ENCODE assay signal across 18 cellular contexts in the genomic region with DNA sequence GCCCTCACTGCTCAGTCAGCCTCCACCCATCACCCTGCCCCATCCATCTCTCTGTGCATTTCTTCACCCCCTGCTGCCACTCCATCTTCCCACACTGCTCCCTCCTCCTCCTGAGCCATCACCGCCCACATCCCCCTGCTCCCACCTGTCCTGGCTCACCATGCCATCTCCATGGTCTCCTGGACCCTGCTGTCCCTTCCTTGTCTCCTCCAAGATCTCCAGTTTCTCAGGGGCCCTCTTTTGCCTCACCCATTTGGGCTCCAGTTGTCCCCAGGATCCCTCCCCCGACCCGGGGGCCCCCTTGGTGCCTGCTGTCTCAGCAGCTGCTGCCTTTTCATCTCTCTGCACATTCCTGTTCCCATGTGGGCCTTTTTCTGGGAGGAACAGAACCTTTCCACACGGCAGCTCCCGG. TPM values are rescaled to one million over a fixed set of nuclear protein-coding genes. Genes with fewer than 3 reads are reported as not detected.
A peak's percentile ranks its signal among the peaks of the same experiment; 100 is the strongest.
DNase-seq lines count a peak whose midpoint lies in the region; ATAC-seq, FAIRE-seq and TF ChIP-seq lines count a peak whose summit lies in the region.
"Had no signal": no experiment of that assay in that cellular context is flagged by ENCODE, and none has a peak within 500 bp of the region (broad histone marks: within the 10 kb centered on the region; RNA-seq: fewer than 3 reads in every experiment).

No MANE protein-coding gene starts in this region.

- intact Hi-C loops in esophagus squamous epithelium (cut with DNase I) (no loop called here), prostate gland (cut with DNase I) (no loop called here), spleen (cut with DNase I; ENCODE audit: low total_unique reads) (no loop called here)

- no peak overlapping the region for H3K4me3 ChIP-seq in BLaER1 treated with 17β-estradiol and CSF1 and Interleukin-3, amounts not matched to agents 10 nM and 100 nM
- H3K4me3 ChIP-seq in NT2/D1 (ENCODE audit: insufficient read length, low read depth) (no peak overlapping the region), esophagus squamous epithelium (peak overlapping the region in 1 of 4 donors; percentile 38), prostate gland (no peak overlapping the region), spleen (no peak overlapping the region)
- H3K4me3 ChIP-seq: mucosa of descending colon had no signal

- no peaks in the 10 kb centered on the region for H3K36me3 ChIP-seq in BLaER1 treated with 17β-estradiol and CSF1 and Interleukin-3, amounts not matched to agents 10 nM and 100 nM
- peaks cover 41% of the 10 kb centered on the region for H3K36me3 ChIP-seq in NT2/D1 (ENCODE audit: insufficient read depth, insufficient read length, low read length)
- H3K36me3 ChIP-seq in esophagus squamous epithelium = no peaks in the 10 kb centered on the region
- H3K36me3 ChIP-seq in prostate gland = no peaks in the 10 kb centered on the region
- no peaks in the 10 kb centered on the region for H3K36me3 ChIP-seq in spleen

- no peak for ATAC-seq in HG03354 (IDR thresholded peaks at IDR 0.05; ENCODE audit: poor library complexity, severe bottlenecking, unreplicated experiment)
- ATAC-seq: mucosa of descending colon had no signal

- H3K9me3 ChIP-seq in BLaER1 treated with 17β-estradiol and CSF1 and Interleukin-3, amounts not matched to agents 10 nM and 100 nM (replicated peaks in 1 of 11) = no peaks in the 10 kb centered on the region
- no peaks in the 10 kb centered on the region for H3K9me3 ChIP-seq in NT2/D1 (ENCODE audit: insufficient read depth, low read length)
- H3K9me3 ChIP-seq in esophagus squamous epithelium = no peaks in the 10 kb centered on the region
- H3K9me3 ChIP-seq in prostate gland = no peaks in the 10 kb centered on the region
- no peaks in the 10 kb centered on the region for H3K9me3 ChIP-seq in spleen
- H3K9me3 ChIP-seq: mucosa of descending colon had no signal

- 50 to 80% methylated on average over 1 to 3 of the region's 5 CpGs for WGBS in esophagus squamous epithelium, 2 donors
- 57% methylated on average over 5 of the region's 5 CpGs for WGBS in prostate gland
- 66 to 78% (median 75%) methylated on average over 5 of the region's 5 CpGs for WGBS in spleen, 5 donors

- DNase-seq in NT2/D1 (ENCODE audit: low read depth, low spot score) (no peak), esophagus squamous epithelium (lab: John Stamatoyannopoulos, UW) (no peak), prostate gland (ENCODE audit: low spot score) (no peak), D721Med (ENCODE audit: insufficient read length, low spot score) (no peak), HuH-7 (ENCODE audit: low spot score) (no peak), spleen (no peak)
- DNase-seq: activated CD8-positive, alpha-beta memory T cell treated with anti-CD3 and anti-CD28 coated beads, Interleukin-2, amount 50 U/mL, for 4 hours; activated naive CD4-positive, alpha-beta T cell treated with anti-CD3 and anti-CD28 coated beads for 36 hours; mucosa of descending colon; retina; RPMI8226; stimulated activated CD4-positive, alpha-beta T cell treated with anti-CD3 and anti-CD28 coated beads, Interleukin-4, amount 100 ng/mL, for 1 hour; T-helper 2 cell; trophoblast cell had no signal

- TF ChIP-seq POLR2A in esophagus squamous epithelium (IDR thresholded peaks at IDR 0.05) = no peak
- no peak for TF ChIP-seq POLR2A in prostate gland (IDR thresholded peaks at IDR 0.05)
- no peak for TF ChIP-seq POLR2A in spleen (IDR thresholded peaks at IDR 0.05)

- no peak for FAIRE-seq in D721Med (lab: Jason Lieb, UNC)
- FAIRE-seq: GM18507, keratinocyte had no signal

- peak overlapping the region in 8 of 11 experiments; percentile 65 to 80 (median 74); a peak in 14 of 22 replicates for H3K4me2 ChIP-seq in BLaER1 treated with 17β-estradiol and CSF1 and Interleukin-3, amounts not matched to agents 10 nM and 100 nM

- H3K4me1 ChIP-seq in BLaER1 treated with 17β-estradiol and CSF1 and Interleukin-3, amounts not matched to agents 10 nM and 100 nM = peaks cover 11 to 60% (median 43%) of the 10 kb centered on the region in 10 experiments; a peak in 18 of 20 replicates
- H3K4me1 ChIP-seq in NT2/D1 (ENCODE audit: insufficient read depth, insufficient read length) (peaks cover 26% of the 10 kb centered on the region), esophagus squamous epithelium (peaks cover 5 to 55% (median 6%) of the 10 kb centered on the region in 3 donors), prostate gland (replicated peaks) (no peaks in the 10 kb centered on the region), spleen (peaks cover 0 to 32% (median 20%) of the 10 kb centered on the region in 6 donors)

- peaks cover 0 to 33% (median 18%) of the 10 kb centered on the region in 11 experiments; a peak in 15 of 22 replicates for H4K20me1 ChIP-seq in BLaER1 treated with 17β-estradiol and CSF1 and Interleukin-3, amounts not matched to agents 10 nM and 100 nM

- no peak overlapping the region for H3K9ac ChIP-seq in BLaER1 treated with 17β-estradiol and CSF1 and Interleukin-3, amounts not matched to agents 10 nM and 100 nM
- H3K9ac ChIP-seq in NT2/D1 (ENCODE audit: insufficient read length, low read depth) = peak overlapping the region; percentile 8

- no peak for TF ChIP-seq CTCF in esophagus squamous epithelium (IDR thresholded peaks at IDR 0.05)
- no peak for TF ChIP-seq CTCF in prostate gland (IDR thresholded peaks at IDR 0.05)
- no peak for TF ChIP-seq CTCF in D721Med (IDR thresholded peaks at IDR 0.05; ENCODE audit: insufficient read depth, missing control alignments)
- no peak for TF ChIP-seq CTCF in spleen (IDR thresholded peaks at IDR 0.05 in 8 of 11, conservative IDR thresholded peaks at IDR 0.05 in 3 of 11)

- peaks cover 33 to 58% (median 38%) of the 10 kb centered on the region in 11 experiments for H3K27me3 ChIP-seq in BLaER1 treated with 17β-estradiol and CSF1 and Interleukin-3, amounts not matched to agents 10 nM and 100 nM
- H3K27me3 ChIP-seq in NT2/D1 (ENCODE audit: insufficient read depth, insufficient read length) (peaks cover 25% of the 10 kb centered on the region), esophagus squamous epithelium (peaks cover 0 to 94% (median 0%) of the 10 kb centered on the region in 4 donors), prostate gland (replicated peaks; ENCODE audit: insufficient read depth) (no peaks in the 10 kb centered on the region), spleen (replicated peaks in 1 of 7) (peaks cover 0 to 97% (median 55%) of the 10 kb centered on the region in 7 donors)

- no peak overlapping the region for H3K27ac ChIP-seq in BLaER1 treated with 17β-estradiol and CSF1 and Interleukin-3, amounts not matched to agents 10 nM and 100 nM
- peak overlapping the region; percentile 49 to 92 (median 84) for H3K27ac ChIP-seq in esophagus squamous epithelium
- H3K27ac ChIP-seq in prostate gland = peak overlapping the region; percentile 43 to 57
- H3K27ac ChIP-seq in spleen = no peak overlapping the region

RNA-seq across cellular contexts. Expression of gene SPEG, which starts 10.6 kb away (rescaled TPM):
- total RNA-seq in esophagus squamous epithelium (10 to 100 TPM in 1 of 4 donors, 1 to 10 TPM in 3; 3.8 to 29.0 (median 5.0) TPM), prostate gland (10 to 100 TPM; 30.7 to 53.4 TPM), spleen (1 to 10 TPM in 6 of 7 donors, under 1 TPM in 1; 0.74 to 4.5 (median 2.3) TPM)
- 1 to 10 TPM; 4.4 to 8.2 (median 4.9) TPM for polyA plus RNA-seq in spleen

RNA-seq across cellular contexts. Expression of gene DES, which starts 27.0 kb away (rescaled TPM):
- total RNA-seq in esophagus squamous epithelium = 1,000 to 10,000 TPM in 1 of 4 donors, 100 to 1,000 TPM in 3; 120 to 2,698 (median 303) TPM
- total RNA-seq in prostate gland = 1,000 to 10,000 TPM; 1,584 to 1,742 TPM
- total RNA-seq in spleen = 10 to 100 TPM in 3 of 7 donors, 1 to 10 TPM in 4; 4.3 to 18.1 (median 8.3) TPM
- polyA plus RNA-seq in spleen = 10 to 100 TPM; 10.8 to 24.7 (median 14.1) TPM
- total RNA-seq: activated naive CD4-positive, alpha-beta T cell treated with anti-CD3 and anti-CD28 coated beads for 36 hours had no signal
- polyA plus RNA-seq: keratinocyte had no signal

RNA-seq across cellular contexts. Expression of gene GMPPA, which starts 53.5 kb away (rescaled TPM):
- total RNA-seq in esophagus squamous epithelium = 10 to 100 TPM; 18.1 to 31.1 (median 26.4) TPM
- total RNA-seq in prostate gland = 10 to 100 TPM; 41.2 to 53.8 TPM
- total RNA-seq in spleen = 10 to 100 TPM; 21.2 to 45.5 (median 29.4) TPM
- 10 to 100 TPM; 27.4 to 43.3 (median 39.3) TPM for polyA plus RNA-seq in spleen

RNA-seq across cellular contexts. Expression of gene DNPEP, which starts 57.5 kb away (rescaled TPM):
- 10 to 100 TPM; 36.7 to 82.4 (median 39.5) TPM for total RNA-seq in esophagus squamous epithelium
- total RNA-seq in prostate gland = 10 to 100 TPM; 54.1 to 82.4 TPM
- 10 to 100 TPM; 46.7 to 65.8 (median 59.2) TPM for total RNA-seq in spleen
- 10 to 100 TPM; 74.4 to 92.8 (median 91.7) TPM for polyA plus RNA-seq in spleen

Comparison
In these comparisons a context has a peak if more than half of its experiments do, and no peak if none do; other contexts are left out.
1. H3K27ac ChIP-seq: peak in esophagus squamous epithelium (4 of 4) and prostate gland (2 of 2); none in BLaER1 treated with 17β-estradiol and CSF1 and Interleukin-3, amounts not matched to agents 10 nM and 100 nM (0 of 11) and spleen (0 of 8).
2. RNA of gene DES, which starts 27.0 kb away (total RNA-seq): 1,584 to 1,742 TPM in prostate gland and 120 to 2,698 TPM in esophagus squamous epithelium; 4.3 to 18.1 TPM in spleen; every median in the first group is over 4 times any median in the second.